ENCODE assay signal across 1 cellular context in the genomic region with DNA sequence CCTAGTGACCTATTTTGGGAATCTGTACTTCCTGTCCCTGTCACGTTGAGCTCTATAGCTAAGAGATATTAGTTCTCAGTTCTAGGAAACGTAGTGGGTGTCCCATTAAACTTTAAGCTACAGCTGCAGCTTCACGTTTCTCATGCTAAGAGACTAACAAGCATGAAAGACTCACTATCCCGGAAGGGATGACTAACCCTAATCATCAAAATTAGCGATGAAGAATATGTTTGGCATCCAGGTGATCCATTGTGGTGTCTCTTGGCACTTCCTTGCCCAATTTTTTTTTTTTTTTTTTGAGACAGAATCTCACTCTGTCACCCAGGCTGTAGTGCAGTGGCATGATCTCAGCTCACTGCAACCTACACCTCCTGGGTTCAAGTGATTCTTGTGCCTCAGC.
TF ChIP-seq lines count a peak whose summit lies in the region.

No MANE protein-coding gene starts in this region.

TF ChIP-seq in WTC11, 78 proteins besides CTCF, POLR2A, EP300 and RAD21 (continued from another document):
- TF ChIP-seq, protein P1, sequence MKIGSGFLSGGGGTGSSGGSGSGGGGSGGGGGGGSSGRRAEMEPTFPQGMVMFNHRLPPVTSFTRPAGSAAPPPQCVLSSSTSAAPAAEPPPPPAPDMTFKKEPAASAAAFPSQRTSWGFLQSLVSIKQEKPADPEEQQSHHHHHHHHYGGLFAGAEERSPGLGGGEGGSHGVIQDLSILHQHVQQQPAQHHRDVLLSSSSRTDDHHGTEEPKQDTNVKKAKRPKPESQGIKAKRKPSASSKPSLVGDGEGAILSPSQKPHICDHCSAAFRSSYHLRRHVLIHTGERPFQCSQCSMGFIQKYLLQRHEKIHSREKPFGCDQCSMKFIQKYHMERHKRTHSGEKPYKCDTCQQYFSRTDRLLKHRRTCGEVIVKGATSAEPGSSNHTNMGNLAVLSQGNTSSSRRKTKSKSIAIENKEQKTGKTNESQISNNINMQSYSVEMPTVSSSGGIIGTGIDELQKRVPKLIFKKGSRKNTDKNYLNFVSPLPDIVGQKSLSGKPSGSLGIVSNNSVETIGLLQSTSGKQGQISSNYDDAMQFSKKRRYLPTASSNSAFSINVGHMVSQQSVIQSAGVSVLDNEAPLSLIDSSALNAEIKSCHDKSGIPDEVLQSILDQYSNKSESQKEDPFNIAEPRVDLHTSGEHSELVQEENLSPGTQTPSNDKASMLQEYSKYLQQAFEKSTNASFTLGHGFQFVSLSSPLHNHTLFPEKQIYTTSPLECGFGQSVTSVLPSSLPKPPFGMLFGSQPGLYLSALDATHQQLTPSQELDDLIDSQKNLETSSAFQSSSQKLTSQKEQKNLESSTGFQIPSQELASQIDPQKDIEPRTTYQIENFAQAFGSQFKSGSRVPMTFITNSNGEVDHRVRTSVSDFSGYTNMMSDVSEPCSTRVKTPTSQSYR (CRISPR knock-in tag; IDR thresholded peaks at IDR 0.05), result no peak
- TF ChIP-seq, protein P2, sequence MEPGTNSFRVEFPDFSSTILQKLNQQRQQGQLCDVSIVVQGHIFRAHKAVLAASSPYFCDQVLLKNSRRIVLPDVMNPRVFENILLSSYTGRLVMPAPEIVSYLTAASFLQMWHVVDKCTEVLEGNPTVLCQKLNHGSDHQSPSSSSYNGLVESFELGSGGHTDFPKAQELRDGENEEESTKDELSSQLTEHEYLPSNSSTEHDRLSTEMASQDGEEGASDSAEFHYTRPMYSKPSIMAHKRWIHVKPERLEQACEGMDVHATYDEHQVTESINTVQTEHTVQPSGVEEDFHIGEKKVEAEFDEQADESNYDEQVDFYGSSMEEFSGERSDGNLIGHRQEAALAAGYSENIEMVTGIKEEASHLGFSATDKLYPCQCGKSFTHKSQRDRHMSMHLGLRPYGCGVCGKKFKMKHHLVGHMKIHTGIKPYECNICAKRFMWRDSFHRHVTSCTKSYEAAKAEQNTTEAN (CRISPR knock-in tag; IDR thresholded peaks at IDR 0.05), result no peak
- TF ChIP-seq, protein P3, sequence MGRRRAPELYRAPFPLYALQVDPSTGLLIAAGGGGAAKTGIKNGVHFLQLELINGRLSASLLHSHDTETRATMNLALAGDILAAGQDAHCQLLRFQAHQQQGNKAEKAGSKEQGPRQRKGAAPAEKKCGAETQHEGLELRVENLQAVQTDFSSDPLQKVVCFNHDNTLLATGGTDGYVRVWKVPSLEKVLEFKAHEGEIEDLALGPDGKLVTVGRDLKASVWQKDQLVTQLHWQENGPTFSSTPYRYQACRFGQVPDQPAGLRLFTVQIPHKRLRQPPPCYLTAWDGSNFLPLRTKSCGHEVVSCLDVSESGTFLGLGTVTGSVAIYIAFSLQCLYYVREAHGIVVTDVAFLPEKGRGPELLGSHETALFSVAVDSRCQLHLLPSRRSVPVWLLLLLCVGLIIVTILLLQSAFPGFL (CRISPR knock-in tag; IDR thresholded peaks at IDR 0.05; ENCODE audit: borderline replicate concordance), result no peak
- no peak for TF ChIP-seq FOXJ3 (CRISPR knock-in tag; IDR thresholded peaks at IDR 0.05; ENCODE audit: borderline replicate concordance)
- TF ChIP-seq FOXP1 (CRISPR knock-in tag; IDR thresholded peaks at IDR 0.05; ENCODE audit: borderline replicate concordance), result no peak
- no peak for TF ChIP-seq ZBTB21 (CRISPR knock-in tag; IDR thresholded peaks at IDR 0.05; ENCODE audit: borderline replicate concordance)
- no peak for TF ChIP-seq ETV6 (CRISPR knock-in tag; IDR thresholded peaks at IDR 0.05)
- TF ChIP-seq, protein P4, sequence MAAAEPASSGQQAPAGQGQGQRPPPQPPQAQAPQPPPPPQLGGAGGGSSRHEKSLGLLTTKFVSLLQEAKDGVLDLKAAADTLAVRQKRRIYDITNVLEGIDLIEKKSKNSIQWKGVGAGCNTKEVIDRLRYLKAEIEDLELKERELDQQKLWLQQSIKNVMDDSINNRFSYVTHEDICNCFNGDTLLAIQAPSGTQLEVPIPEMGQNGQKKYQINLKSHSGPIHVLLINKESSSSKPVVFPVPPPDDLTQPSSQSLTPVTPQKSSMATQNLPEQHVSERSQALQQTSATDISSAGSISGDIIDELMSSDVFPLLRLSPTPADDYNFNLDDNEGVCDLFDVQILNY (CRISPR knock-in tag; IDR thresholded peaks at IDR 0.05), result no peak
- TF ChIP-seq GTF2I (CRISPR knock-in tag; conservative IDR thresholded peaks at IDR 0.05), result no peak
- TF ChIP-seq TCF7 (CRISPR knock-in tag; IDR thresholded peaks at IDR 0.05; ENCODE audit: low read depth), result no peak
- TF ChIP-seq GABPB1 (CRISPR knock-in tag; IDR thresholded peaks at IDR 0.05), result no peak
- no peak for TF ChIP-seq ZNF263 (CRISPR knock-in tag; IDR thresholded peaks at IDR 0.05; ENCODE audit: low read depth)
- TF ChIP-seq, protein P5, sequence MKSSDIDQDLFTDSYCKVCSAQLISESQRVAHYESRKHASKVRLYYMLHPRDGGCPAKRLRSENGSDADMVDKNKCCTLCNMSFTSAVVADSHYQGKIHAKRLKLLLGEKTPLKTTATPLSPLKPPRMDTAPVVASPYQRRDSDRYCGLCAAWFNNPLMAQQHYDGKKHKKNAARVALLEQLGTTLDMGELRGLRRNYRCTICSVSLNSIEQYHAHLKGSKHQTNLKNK (CRISPR knock-in tag; IDR thresholded peaks at IDR 0.05), result no peak
